In the genomic region with DNA sequence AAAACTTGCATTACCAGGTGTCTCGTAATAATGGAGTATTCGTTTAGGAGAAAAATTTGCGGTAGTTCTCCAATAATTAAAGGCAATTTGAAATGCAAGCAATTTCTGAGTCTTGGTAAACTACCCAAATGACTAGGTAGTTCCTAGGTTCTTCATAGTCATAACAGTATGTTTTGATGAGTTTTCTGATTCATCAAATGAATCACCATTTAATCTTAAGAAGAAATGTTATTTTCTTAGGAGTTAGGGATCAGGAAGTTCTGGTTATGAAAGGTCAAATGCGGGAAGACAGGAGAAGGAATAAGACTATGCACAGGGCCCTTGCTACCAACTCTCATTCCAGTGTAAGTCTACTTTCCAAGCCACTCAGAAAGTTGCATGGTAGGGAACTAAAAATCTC, we compare ENCODE assay signal across 1 cellular context.
TF ChIP-seq lines count a peak whose summit lies in the region.

No MANE protein-coding gene starts in this region.

TF ChIP-seq in WTC11, 78 proteins besides CTCF, POLR2A, EP300 and RAD21 (continued from another document):
- TF ChIP-seq ZNF317 (CRISPR knock-in tag; IDR thresholded peaks at IDR 0.05; ENCODE audit: borderline replicate concordance, low read depth) (no peak), GRHL2 (CRISPR knock-in tag; IDR thresholded peaks at IDR 0.05; ENCODE audit: insufficient replicate concordance, severe bottlenecking) (no peak), ZNF232 (CRISPR knock-in tag; IDR thresholded peaks at IDR 0.05) (no peak), SOX15 (CRISPR knock-in tag; IDR thresholded peaks at IDR 0.05) (no peak), ATF1 (CRISPR knock-in tag; IDR thresholded peaks at IDR 0.05) (no peak), MLX (CRISPR knock-in tag; IDR thresholded peaks at IDR 0.05) (no peak)
